In the genomic region with DNA sequence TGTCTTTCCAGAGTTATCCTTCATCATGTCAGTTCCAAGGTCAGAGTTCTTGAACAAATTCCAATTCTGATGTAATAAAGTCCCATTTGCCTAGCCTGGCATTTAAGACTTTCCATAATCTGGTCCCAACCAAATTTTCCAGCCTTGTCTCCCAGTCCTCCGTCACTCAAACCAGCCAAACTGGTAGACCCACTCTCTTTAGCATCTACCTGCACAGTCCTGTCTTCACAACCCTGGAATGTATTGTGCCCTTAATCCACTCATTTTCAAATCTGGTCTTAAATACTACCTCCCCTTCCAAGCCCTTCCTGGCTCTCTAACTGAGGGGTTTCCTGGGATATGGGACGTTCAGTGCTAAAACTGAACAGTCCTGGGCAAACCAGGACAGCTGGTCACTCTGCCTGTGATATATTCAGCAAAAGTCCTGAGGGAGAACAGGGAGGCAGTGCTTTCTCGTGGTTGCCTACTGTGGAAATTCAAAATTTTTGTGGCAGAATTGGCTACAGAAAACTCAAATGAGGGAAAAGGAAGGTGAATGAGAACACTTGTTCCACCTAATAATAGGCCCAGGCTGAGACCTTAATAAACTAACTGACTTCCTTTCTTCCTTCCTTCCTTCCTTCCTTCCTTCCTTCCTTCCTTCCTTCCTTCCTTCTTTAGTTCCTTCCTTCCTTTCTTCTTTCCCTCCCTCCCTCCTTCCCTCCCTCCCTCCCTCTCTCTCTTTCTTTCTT, we compare ENCODE assay signal across 26 cellular contexts.
"Had no signal": no experiment of that assay in that cellular context is flagged by ENCODE, and none has a peak within 500 bp of the region (broad histone marks: within the 10 kb centered on the region; RNA-seq: fewer than 3 reads in every experiment).

No MANE protein-coding gene starts in this region.

- H3K4me3 ChIP-seq: adrenal gland, ascending aorta, esophagus squamous epithelium, gastroesophageal sphincter, mucosa of descending colon, right lobe of liver, tibial artery had no signal

- H3K9me3 ChIP-seq: adrenal gland, ascending aorta, esophagus squamous epithelium, gastroesophageal sphincter, mucosa of descending colon, right lobe of liver, tibial artery had no signal

- H3K27ac ChIP-seq: adrenal gland, ascending aorta, brain microvascular endothelial cell, gastroesophageal sphincter, right lobe of liver, tibial artery, VCaP had no signal

- H3K27me3 ChIP-seq: adrenal gland, ascending aorta, brain microvascular endothelial cell, esophagus squamous epithelium, gastroesophageal sphincter, right lobe of liver, tibial artery had no signal

- ATAC-seq: effector memory CD8-positive, alpha-beta T cell; gastroesophageal sphincter; left colon; mucosa of descending colon; right lobe of liver; stimulated activated effector memory CD8-positive, alpha-beta T cell treated with anti-CD3 and anti-CD28 coated beads, Interleukin-12 subunit alpha, Interleukin-12 subunit beta, amount 100 ng/mL, for 72 hours; stimulated activated naive CD8-positive, alpha-beta T cell treated with anti-CD3 and anti-CD28 coated beads, Interleukin-15, amount 100 ng/mL, for 72 hours had no signal

- H3K4me1 ChIP-seq: adrenal gland, ascending aorta, gastroesophageal sphincter, tibial artery had no signal

- H3K36me3 ChIP-seq: adrenal gland, ascending aorta, brain microvascular endothelial cell, esophagus squamous epithelium, gastroesophageal sphincter, right lobe of liver, tibial artery had no signal

- FAIRE-seq: colon, endothelial cell of umbilical vein, islet of Langerhans, small intestine had no signal

- DNase-seq: activated CD4-positive, CD25-positive, alpha-beta regulatory T cell treated with anti-CD3 and anti-CD28 coated beads, Interleukin-2, amount 50 U/mL, for 72 hours; activated naive CD4-positive, alpha-beta T cell; activated T-cell treated with anti-CD3 and anti-CD28 coated beads, Interleukin-2, amount 50 U/mL, for 1 hour; adrenal gland; brain microvascular endothelial cell; effector memory CD8-positive, alpha-beta T cell; esophagus squamous epithelium; head of caudate nucleus; left colon; mesenchymal stem cell; mucosa of descending colon; naive B cell; occipital lobe; right lobe of liver; small intestine; stimulated activated CD4-positive, alpha-beta T cell treated with anti-CD3 and anti-CD28 coated beads, Interleukin-2, amount 100 ng/mL, for 24 hours; stimulated activated naive CD8-positive, alpha-beta T cell treated with anti-CD3 and anti-CD28 coated beads, Interleukin-15, amount 100 ng/mL, for 72 hours; T-helper 2 cell; tibial artery had no signal
